3 cellular contexts compared by ENCODE assay signal in the genomic region with DNA sequence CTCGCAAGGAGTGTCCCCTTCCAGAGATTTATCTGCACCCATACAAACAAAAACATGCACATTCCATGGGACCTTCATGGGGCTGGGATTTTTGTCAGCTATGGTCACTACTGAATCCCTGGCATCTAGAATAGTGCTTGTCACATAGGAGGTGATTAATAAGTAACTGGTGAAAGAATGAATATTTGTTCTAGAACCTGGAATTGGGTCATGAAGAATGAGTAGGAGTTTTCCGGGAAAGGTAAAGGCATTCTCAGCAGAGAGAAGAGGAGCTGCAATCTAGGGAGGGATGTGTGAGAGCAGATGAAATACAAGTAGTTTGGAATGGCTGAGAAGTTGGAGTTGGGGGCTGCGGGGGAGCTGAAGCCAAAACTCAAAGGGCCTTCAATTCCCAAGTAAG.
A peak's percentile ranks its signal among the peaks of the same experiment; 100 is the strongest.
TF ChIP-seq lines count a peak whose summit lies in the region.

No MANE protein-coding gene starts in this region.

TF ChIP-seq in SK-N-SH treated with all-trans-retinoic acid at 6 μM for 48 hours, 23 proteins besides CTCF, POLR2A, EP300 and RAD21:
- peak; percentile 86 for TF ChIP-seq ZFP3 (CRISPR knock-in tag; IDR thresholded peaks at IDR 0.05)
- TF ChIP-seq ISL1 (CRISPR knock-in tag; IDR thresholded peaks at IDR 0.05) = no peak

TF ChIP-seq in SK-N-SH, 30 proteins besides CTCF, POLR2A, EP300 and RAD21:
- TF ChIP-seq RXRA (IDR thresholded peaks at IDR 0.05; ENCODE audit: borderline replicate concordance, low read depth) = no peak
- TF ChIP-seq EZH2phosphoT487 (IDR thresholded peaks at IDR 0.05; ENCODE audit: borderline replicate concordance, low read depth) = no peak
- no peak for TF ChIP-seq GATA2 (CRISPR knock-in tag; IDR thresholded peaks at IDR 0.05)
- no peak for TF ChIP-seq SIN3A (IDR thresholded peaks at IDR 0.05; ENCODE audit: borderline replicate concordance, low read depth, low read length)
- TF ChIP-seq, protein P1, sequence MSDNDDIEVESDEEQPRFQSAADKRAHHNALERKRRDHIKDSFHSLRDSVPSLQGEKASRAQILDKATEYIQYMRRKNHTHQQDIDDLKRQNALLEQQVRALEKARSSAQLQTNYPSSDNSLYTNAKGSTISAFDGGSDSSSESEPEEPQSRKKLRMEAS (IDR thresholded peaks at IDR 0.05; ENCODE audit: low read depth) = no peak
- TF ChIP-seq, protein P2, sequence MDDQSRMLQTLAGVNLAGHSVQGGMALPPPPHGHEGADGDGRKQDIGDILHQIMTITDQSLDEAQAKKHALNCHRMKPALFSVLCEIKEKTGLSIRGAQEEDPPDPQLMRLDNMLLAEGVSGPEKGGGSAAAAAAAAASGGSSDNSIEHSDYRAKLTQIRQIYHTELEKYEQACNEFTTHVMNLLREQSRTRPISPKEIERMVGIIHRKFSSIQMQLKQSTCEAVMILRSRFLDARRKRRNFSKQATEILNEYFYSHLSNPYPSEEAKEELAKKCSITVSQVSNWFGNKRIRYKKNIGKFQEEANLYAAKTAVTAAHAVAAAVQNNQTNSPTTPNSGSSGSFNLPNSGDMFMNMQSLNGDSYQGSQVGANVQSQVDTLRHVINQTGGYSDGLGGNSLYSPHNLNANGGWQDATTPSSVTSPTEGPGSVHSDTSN (IDR thresholded peaks at IDR 0.05) = no peak
- TF ChIP-seq MXI1 (IDR thresholded peaks at IDR 0.05; ENCODE audit: low read depth, low read length) = no peak
- TF ChIP-seq TCF12 (IDR thresholded peaks at IDR 0.05) = no peak
- TF ChIP-seq FOSL2 (IDR thresholded peaks at IDR 0.05; ENCODE audit: borderline replicate concordance, low read depth) = no peak
- TF ChIP-seq, protein P3, sequence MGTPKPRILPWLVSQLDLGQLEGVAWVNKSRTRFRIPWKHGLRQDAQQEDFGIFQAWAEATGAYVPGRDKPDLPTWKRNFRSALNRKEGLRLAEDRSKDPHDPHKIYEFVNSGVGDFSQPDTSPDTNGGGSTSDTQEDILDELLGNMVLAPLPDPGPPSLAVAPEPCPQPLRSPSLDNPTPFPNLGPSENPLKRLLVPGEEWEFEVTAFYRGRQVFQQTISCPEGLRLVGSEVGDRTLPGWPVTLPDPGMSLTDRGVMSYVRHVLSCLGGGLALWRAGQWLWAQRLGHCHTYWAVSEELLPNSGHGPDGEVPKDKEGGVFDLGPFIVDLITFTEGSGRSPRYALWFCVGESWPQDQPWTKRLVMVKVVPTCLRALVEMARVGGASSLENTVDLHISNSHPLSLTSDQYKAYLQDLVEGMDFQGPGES (IDR thresholded peaks at IDR 0.05; ENCODE audit: low read depth, low read length) = no peak

TF ChIP-seq in liver, 16 proteins besides CTCF, POLR2A, EP300 and RAD21:
- TF ChIP-seq NR2F2 (IDR thresholded peaks at IDR 0.05) (no peak), TAF1 (conservative IDR thresholded peaks at IDR 0.05) (peak; percentile 31), GABPA (IDR thresholded peaks at IDR 0.05 in 1 of 2, conservative IDR thresholded peaks at IDR 0.05 in 1 of 2) (peak in 1 of 2 donors; percentile 31), SP1 (IDR thresholded peaks at IDR 0.05) (peak; percentile 72), FOXA1 (IDR thresholded peaks at IDR 0.05) (no peak), RXRA (IDR thresholded peaks at IDR 0.05) (peak; percentile 27 to 42), JUND (IDR thresholded peaks at IDR 0.05) (peak; percentile 26 to 61), HNF4G (IDR thresholded peaks at IDR 0.05) (no peak), FOXA2 (IDR thresholded peaks at IDR 0.05) (no peak), YY1 (IDR thresholded peaks at IDR 0.05) (peak; percentile 58), EGR1 (IDR thresholded peaks at IDR 0.05; ENCODE audit: low read depth in 2 of 2) (peak; percentile 82 to 89), HNF4A (conservative IDR thresholded peaks at IDR 0.05) (peak; percentile 30 to 33)
- TF ChIP-seq, protein P4, sequence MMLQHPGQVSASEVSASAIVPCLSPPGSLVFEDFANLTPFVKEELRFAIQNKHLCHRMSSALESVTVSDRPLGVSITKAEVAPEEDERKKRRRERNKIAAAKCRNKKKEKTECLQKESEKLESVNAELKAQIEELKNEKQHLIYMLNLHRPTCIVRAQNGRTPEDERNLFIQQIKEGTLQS (IDR thresholded peaks at IDR 0.05) = peak; percentile 17
- TF ChIP-seq, protein P1 (IDR thresholded peaks at IDR 0.05) = peak; percentile 11
- TF ChIP-seq, protein P5, sequence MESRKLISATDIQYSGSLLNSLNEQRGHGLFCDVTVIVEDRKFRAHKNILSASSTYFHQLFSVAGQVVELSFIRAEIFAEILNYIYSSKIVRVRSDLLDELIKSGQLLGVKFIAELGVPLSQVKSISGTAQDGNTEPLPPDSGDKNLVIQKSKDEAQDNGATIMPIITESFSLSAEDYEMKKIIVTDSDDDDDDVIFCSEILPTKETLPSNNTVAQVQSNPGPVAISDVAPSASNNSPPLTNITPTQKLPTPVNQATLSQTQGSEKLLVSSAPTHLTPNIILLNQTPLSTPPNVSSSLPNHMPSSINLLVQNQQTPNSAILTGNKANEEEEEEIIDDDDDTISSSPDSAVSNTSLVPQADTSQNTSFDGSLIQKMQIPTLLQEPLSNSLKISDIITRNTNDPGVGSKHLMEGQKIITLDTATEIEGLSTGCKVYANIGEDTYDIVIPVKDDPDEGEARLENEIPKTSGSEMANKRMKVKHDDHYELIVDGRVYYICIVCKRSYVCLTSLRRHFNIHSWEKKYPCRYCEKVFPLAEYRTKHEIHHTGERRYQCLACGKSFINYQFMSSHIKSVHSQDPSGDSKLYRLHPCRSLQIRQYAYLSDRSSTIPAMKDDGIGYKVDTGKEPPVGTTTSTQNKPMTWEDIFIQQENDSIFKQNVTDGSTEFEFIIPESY (IDR thresholded peaks at IDR 0.05) = no peak
- TF ChIP-seq, protein P6, sequence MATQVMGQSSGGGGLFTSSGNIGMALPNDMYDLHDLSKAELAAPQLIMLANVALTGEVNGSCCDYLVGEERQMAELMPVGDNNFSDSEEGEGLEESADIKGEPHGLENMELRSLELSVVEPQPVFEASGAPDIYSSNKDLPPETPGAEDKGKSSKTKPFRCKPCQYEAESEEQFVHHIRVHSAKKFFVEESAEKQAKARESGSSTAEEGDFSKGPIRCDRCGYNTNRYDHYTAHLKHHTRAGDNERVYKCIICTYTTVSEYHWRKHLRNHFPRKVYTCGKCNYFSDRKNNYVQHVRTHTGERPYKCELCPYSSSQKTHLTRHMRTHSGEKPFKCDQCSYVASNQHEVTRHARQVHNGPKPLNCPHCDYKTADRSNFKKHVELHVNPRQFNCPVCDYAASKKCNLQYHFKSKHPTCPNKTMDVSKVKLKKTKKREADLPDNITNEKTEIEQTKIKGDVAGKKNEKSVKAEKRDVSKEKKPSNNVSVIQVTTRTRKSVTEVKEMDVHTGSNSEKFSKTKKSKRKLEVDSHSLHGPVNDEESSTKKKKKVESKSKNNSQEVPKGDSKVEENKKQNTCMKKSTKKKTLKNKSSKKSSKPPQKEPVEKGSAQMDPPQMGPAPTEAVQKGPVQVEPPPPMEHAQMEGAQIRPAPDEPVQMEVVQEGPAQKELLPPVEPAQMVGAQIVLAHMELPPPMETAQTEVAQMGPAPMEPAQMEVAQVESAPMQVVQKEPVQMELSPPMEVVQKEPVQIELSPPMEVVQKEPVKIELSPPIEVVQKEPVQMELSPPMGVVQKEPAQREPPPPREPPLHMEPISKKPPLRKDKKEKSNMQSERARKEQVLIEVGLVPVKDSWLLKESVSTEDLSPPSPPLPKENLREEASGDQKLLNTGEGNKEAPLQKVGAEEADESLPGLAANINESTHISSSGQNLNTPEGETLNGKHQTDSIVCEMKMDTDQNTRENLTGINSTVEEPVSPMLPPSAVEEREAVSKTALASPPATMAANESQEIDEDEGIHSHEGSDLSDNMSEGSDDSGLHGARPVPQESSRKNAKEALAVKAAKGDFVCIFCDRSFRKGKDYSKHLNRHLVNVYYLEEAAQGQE (IDR thresholded peaks at IDR 0.05) = peak; percentile 86
TF ChIP-seq in liver: peak in this region for 11.
